12 cellular contexts compared by ENCODE assay signal in the genomic region with DNA sequence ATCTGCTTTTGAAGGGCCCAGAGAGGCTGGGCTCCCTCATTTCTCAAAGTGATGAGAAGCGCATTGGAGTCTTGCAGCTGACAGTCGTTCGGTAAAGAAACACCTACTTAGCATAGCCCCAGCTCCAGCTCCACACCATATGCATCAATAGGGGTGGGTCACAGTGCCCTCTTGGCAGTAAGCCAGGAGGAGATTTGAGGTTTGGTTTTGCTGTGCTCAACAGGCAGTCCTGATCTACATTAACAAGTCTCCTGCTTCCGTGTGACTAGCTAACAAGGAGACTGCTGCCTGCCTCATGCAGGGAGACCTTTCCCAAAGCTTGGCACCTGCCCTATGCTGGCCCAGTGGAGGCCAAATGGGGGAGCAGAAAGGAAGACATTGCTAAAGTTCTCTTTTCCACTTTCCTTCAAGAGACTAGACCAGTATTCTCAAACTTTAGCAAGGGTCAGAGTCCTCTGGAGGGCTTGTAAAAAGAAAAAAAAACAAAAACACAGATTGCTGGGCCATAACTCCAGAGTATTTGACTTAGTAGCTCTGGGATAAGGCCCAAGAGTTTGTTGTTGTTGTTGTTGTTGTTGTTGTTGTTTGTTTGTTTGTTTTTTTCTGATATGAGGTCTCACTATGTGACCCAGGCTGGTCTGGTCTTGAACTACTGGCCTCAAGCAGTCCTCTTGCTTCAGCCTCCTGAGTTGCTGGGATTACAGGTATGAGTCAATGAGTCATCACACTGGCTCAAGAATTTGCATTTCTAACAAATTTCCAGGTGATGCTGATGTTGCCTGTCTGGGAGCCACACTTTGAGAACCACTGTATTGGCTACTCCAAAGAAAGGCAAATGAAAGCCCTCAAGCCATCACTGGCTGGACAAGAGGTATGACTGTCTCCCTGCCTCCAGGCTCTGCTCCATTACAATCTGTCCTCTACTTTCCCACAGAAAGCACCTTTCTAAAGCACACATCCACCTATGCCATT.
DNase-seq lines count a peak whose midpoint lies in the region; ATAC-seq and TF ChIP-seq lines count a peak whose summit lies in the region.
"Had no signal": no experiment of that assay in that cellular context is flagged by ENCODE, and none has a peak within 500 bp of the region (broad histone marks: within the 10 kb centered on the region; RNA-seq: fewer than 3 reads in every experiment).

No MANE protein-coding gene starts in this region.

- H4K20me1 ChIP-seq in GM23338 (replicated peaks; ENCODE audit: insufficient read depth) = no peaks in the 10 kb centered on the region

- H3K9me3 Mint-ChIP-seq in GM23338 = no peaks in the 10 kb centered on the region
- H3K9me3 Mint-ChIP-seq: activated naive CD4-positive, alpha-beta T cell treated with anti-CD3 and anti-CD28 coated beads, Interleukin-2, amount 50 U/mL, for 24 hours had no signal

- H3K9me3 ChIP-seq in SK-N-MC (ENCODE audit: low read depth, low read length) (no peaks in the 10 kb centered on the region), right cardiac atrium (ENCODE audit: control insufficient read depth, low read length) (no peaks in the 10 kb centered on the region), tibial artery (no peaks in the 10 kb centered on the region)
- H3K9me3 ChIP-seq: Peyer's patch, testis had no signal

- peaks cover 15% of the 10 kb centered on the region; the same call in 1 of the 2 replicates for H3K9me2 ChIP-seq in GM23338 (ENCODE audit: insufficient read depth)

- peak; percentile 40; the same call in 2 of the 3 replicates for ATAC-seq in GM23338
- peak; percentile 56 for ATAC-seq in left colon
- ATAC-seq in right cardiac atrium = no peak

- intact Hi-C loops in left colon (cut with DNase I, micrococcal nuclease) = no loop called here
- intact Hi-C loops in right cardiac atrium (cut with DNase I) = loop anchor here in 1 of 4 donors (5.0 kb wide), 1 partner anchor 98 kb away; no protein-coding TSS in a partner anchor
- intact Hi-C loops in tibial artery (cut with DNase I; ENCODE audit: low total_unique reads) = no loop called here

- no peak overlapping the region for H3K4me3 ChIP-seq in GM23338
- no peak overlapping the region for H3K4me3 ChIP-seq in SK-N-MC
- no peak overlapping the region for H3K4me3 ChIP-seq in right cardiac atrium (ENCODE audit: low read length)
- no peak overlapping the region for H3K4me3 ChIP-seq in tibial artery
- H3K4me3 ChIP-seq: Peyer's patch, testis had no signal

- H3K4me1 ChIP-seq in GM23338 (ENCODE audit: insufficient read depth) (peaks cover under 1% of the 10 kb centered on the region; the same call in 1 of the 2 replicates), right cardiac atrium (ENCODE audit: control insufficient read depth, insufficient read depth, low read length) (peaks cover 2% of the 10 kb centered on the region), tibial artery (peaks cover 0 to 19% (median 8%) of the 10 kb centered on the region in 4 donors)
- H3K4me1 ChIP-seq: Peyer's patch had no signal

- no peaks in the 10 kb centered on the region for H3K27me3 ChIP-seq in GM23338 (ENCODE audit: insufficient read depth)
- H3K27me3 ChIP-seq in right cardiac atrium (ENCODE audit: control insufficient read depth, insufficient read depth) = no peaks in the 10 kb centered on the region
- H3K27me3 ChIP-seq in tibial artery = no peaks in the 10 kb centered on the region
- H3K27me3 ChIP-seq: Peyer's patch, testis had no signal

- H3F3A ChIP-seq in GM23338 (replicated peaks; ENCODE audit: low read depth) = no peaks in the 10 kb centered on the region

- no peak overlapping the region for H3K27ac Mint-ChIP-seq in GM23338
- H3K27ac Mint-ChIP-seq: activated naive CD4-positive, alpha-beta T cell treated with anti-CD3 and anti-CD28 coated beads, Interleukin-2, amount 50 U/mL, for 24 hours had no signal

- no peak overlapping the region for H3K27ac ChIP-seq in GM23338 (ENCODE audit: low read depth)
- no peak overlapping the region for H3K27ac ChIP-seq in SK-N-MC
- H3K27ac ChIP-seq in right cardiac atrium (ENCODE audit: low read length) = no peak overlapping the region
- H3K27ac ChIP-seq in tibial artery = peak overlapping the region in 1 of 2 donors; percentile 26
- H3K27ac ChIP-seq: testis had no signal

- DNase-seq in GM23338 (ENCODE audit: low spot score) = no peak
- peak; percentile 82 for DNase-seq in NCI-H1105 treated with DMSO at 0.1 percent for 48 hours (lab: John Stamatoyannopoulos, UW)
- peak; percentile 42 for DNase-seq in SK-N-MC (ENCODE audit: low read depth, low spot score)
- no peak for DNase-seq in left colon
- DNase-seq in right cardiac atrium = no peak
- DNase-seq in tibial artery = no peak
- DNase-seq in retina = no peak
- no peak for DNase-seq in HPDE6-E6E7 (ENCODE audit: extremely low spot score)
- DNase-seq: NCI-H1436 treated with DMSO at 0.1 percent for 48 hours, Peyer's patch had no signal

- H3K4me3 Mint-ChIP-seq in GM23338 = no peak overlapping the region
- H3K4me3 Mint-ChIP-seq: activated naive CD4-positive, alpha-beta T cell treated with anti-CD3 and anti-CD28 coated beads, Interleukin-2, amount 50 U/mL, for 24 hours had no signal

- no peaks in the 10 kb centered on the region for H3K36me3 ChIP-seq in GM23338 (ENCODE audit: insufficient read depth)
- H3K36me3 ChIP-seq in SK-N-MC (ENCODE audit: insufficient read depth, low read length) = no peaks in the 10 kb centered on the region
- no peaks in the 10 kb centered on the region for H3K36me3 ChIP-seq in tibial artery
- H3K36me3 ChIP-seq: Peyer's patch had no signal

- H3K27me3 Mint-ChIP-seq in GM23338 (ENCODE audit: insufficient read depth, low read depth, poor library complexity) = peaks cover 2% of the 10 kb centered on the region
- H3K27me3 Mint-ChIP-seq: activated naive CD4-positive, alpha-beta T cell treated with anti-CD3 and anti-CD28 coated beads, Interleukin-2, amount 50 U/mL, for 24 hours had no signal

- WGBS in right cardiac atrium = 91% methylated on average over 4 of the region's 4 CpGs

- no peak overlapping the region for H3K9ac ChIP-seq in SK-N-MC (ENCODE audit: insufficient read length)

- TF ChIP-seq CTCF in GM23338 (conservative IDR thresholded peaks at IDR 0.05; ENCODE audit: low read depth in 2 of 2) = no peak
- no peak for TF ChIP-seq CTCF in tibial artery (IDR thresholded peaks at IDR 0.05)

- H3K4me2 ChIP-seq in GM23338 = no peak overlapping the region

- H2AFZ ChIP-seq in GM23338 = no peak overlapping the region

- H3K36me3 Mint-ChIP-seq in GM23338 (ENCODE audit: low read depth) = no peaks in the 10 kb centered on the region
- H3K36me3 Mint-ChIP-seq: activated naive CD4-positive, alpha-beta T cell treated with anti-CD3 and anti-CD28 coated beads, Interleukin-2, amount 50 U/mL, for 24 hours had no signal

- H3K79me2 ChIP-seq in GM23338 (replicated peaks; ENCODE audit: insufficient read depth) = no peaks in the 10 kb centered on the region; the same call in 1 of the 2 replicates

- peaks cover 5% of the 10 kb centered on the region for H3K4me1 Mint-ChIP-seq in GM23338

TF ChIP-seq in GM23338, 12 proteins besides CTCF, POLR2A, EP300 and RAD21 (continues in another document):
- no peak for TF ChIP-seq POLR2AphosphoS5 (IDR thresholded peaks at IDR 0.05; ENCODE audit: low read depth)
- TF ChIP-seq STAT1 (IDR thresholded peaks at IDR 0.05; ENCODE audit: unreplicated experiment) = no peak

Comparison
In these comparisons a context has a peak if more than half of its experiments do, and no peak if none do; other contexts are left out.
1. ATAC-seq: peak in GM23338 (single experiment) and left colon (single experiment); none in right cardiac atrium (0 of 2).
2. DNase-seq: peak in NCI-H1105 treated with DMSO at 0.1 percent for 48 hours (single experiment) and SK-N-MC (single experiment); none in GM23338 (single experiment), left colon (0 of 2), right cardiac atrium (0 of 3), tibial artery (0 of 2), retina (single experiment) and HPDE6-E6E7 (single experiment).